In the genomic region with DNA sequence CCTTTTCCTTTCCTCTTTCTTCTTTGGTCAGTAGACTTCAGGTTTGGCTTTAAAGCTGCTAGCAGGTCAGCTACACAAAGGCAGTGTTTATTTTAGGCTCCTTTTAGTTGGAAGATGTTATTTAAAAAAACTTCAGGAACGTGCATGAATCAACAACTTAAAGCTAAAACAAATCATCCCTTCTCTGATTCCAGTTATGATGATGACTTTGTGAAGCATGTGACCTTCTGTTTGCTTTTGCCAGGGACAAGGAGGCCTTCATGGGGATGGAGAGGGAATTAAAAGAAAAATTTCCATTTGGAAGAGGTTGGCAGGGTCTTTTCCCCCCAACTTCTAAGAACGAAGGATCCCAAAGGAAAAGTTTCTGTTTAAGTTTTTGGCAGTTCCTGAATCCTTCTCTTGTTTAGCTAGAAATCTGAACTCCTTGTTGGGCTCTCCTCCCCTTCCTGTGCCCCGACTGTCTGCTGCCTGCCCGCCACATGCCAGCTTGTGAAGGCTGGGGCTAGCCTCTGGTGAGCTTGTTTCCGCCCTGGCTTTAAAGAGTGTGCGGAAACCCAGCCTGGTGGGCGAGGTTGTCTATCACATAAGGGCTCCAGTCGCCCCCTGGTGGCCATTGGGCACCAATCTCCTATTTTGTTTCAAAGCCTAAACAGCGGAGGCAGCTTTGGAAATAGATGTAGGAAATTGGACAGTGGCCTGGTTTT, we compare ENCODE assay signal across 8 cellular contexts. TPM values are rescaled to one million over a fixed set of nuclear protein-coding genes. Genes with fewer than 3 reads are reported as not detected.
A peak's percentile ranks its signal among the peaks of the same experiment; 100 is the strongest.
DNase-seq lines count a peak whose midpoint lies in the region; ATAC-seq and TF ChIP-seq lines count a peak whose summit lies in the region.

No MANE protein-coding gene starts in this region.

- H4K20me1 ChIP-seq in BLaER1 treated with 17β-estradiol and CSF1 and Interleukin-3, amounts not matched to agents 10 nM and 100 nM, result peaks cover 0 to 21% (median 10%) of the 10 kb centered on the region in 11 experiments; a peak in 17 of 22 replicates

- no peaks in the 10 kb centered on the region for H3K27me3 Mint-ChIP-seq in activated B cell treated with CpG ODN at 0.5 μM for 24 hours

- H3K27me3 ChIP-seq in BLaER1 treated with 17β-estradiol and CSF1 and Interleukin-3, amounts not matched to agents 10 nM and 100 nM, result no peaks in the 10 kb centered on the region
- no peaks in the 10 kb centered on the region for H3K27me3 ChIP-seq in breast epithelium

- ATAC-seq in GM21825 (IDR thresholded peaks at IDR 0.05; ENCODE audit: unreplicated experiment), result peak; percentile 72
- peak; percentile 98 for ATAC-seq in activated B cell treated with CpG ODN at 0.5 μM for 24 hours (ENCODE audit: low read depth)
- no peak for ATAC-seq in HG02763 (IDR thresholded peaks at IDR 0.05; ENCODE audit: unreplicated experiment)

- H3K4me1 ChIP-seq in BLaER1 treated with 17β-estradiol and CSF1 and Interleukin-3, amounts not matched to agents 10 nM and 100 nM, result peaks cover 31 to 57% (median 46%) of the 10 kb centered on the region in 10 experiments
- H3K4me1 ChIP-seq in breast epithelium, result no peaks in the 10 kb centered on the region

- CTCF ChIA-PET in activated B cell treated with CpG ODN at 0.5 μM for 24 hours (lab: Charles Lee), result interaction anchor here (0.5 to 6.8 kb wide), 20 partner anchors 10 to 212 kb away, joined by 3 to 100 read pairs (median 4); a partner anchor contains a TSS

- TF ChIP-seq CTCF in activated B cell treated with CpG ODN at 0.5 μM for 24 hours (IDR thresholded peaks at IDR 0.05), result peak; percentile 52
- peak; percentile 83 to 93 (median 83) for TF ChIP-seq CTCF in breast epithelium (IDR thresholded peaks at IDR 0.05)

- peaks cover 25% of the 10 kb centered on the region for H3K4me1 Mint-ChIP-seq in activated B cell treated with CpG ODN at 0.5 μM for 24 hours

- intact Hi-C loops in activated B cell treated with CpG ODN at 0.5 μM for 24 hours (cut with micrococcal nuclease) (loop anchor here (1.0 to 2.0 kb wide), 5 partner anchors 10 to 212 kb away; a partner anchor contains a TSS), breast epithelium (cut with DNase I; ENCODE audit: low total_unique reads) (no loop called here)

- no peak for TF ChIP-seq POLR2A in breast epithelium (IDR thresholded peaks at IDR 0.05)

- no peaks in the 10 kb centered on the region for H3K9me3 Mint-ChIP-seq in activated B cell treated with CpG ODN at 0.5 μM for 24 hours

- H3K4me3 Mint-ChIP-seq in activated B cell treated with CpG ODN at 0.5 μM for 24 hours, result peak overlapping the region; percentile 25

- H3K27ac ChIP-seq in BLaER1 treated with 17β-estradiol and CSF1 and Interleukin-3, amounts not matched to agents 10 nM and 100 nM, result peak overlapping the region in 10 of 11 experiments; percentile 39 to 83 (median 64); a peak in 19 of 22 replicates
- peak overlapping the region; percentile 23 to 59 for H3K27ac ChIP-seq in breast epithelium

- H3K9me3 ChIP-seq in BLaER1 treated with 17β-estradiol and CSF1 and Interleukin-3, amounts not matched to agents 10 nM and 100 nM (replicated peaks in 1 of 11), result no peaks in the 10 kb centered on the region
- no peaks in the 10 kb centered on the region for H3K9me3 ChIP-seq in breast epithelium

- POLR2A ChIA-PET in activated B cell treated with CpG ODN at 0.5 μM for 24 hours (lab: Charles Lee), result interaction anchor here (0.7 to 1.3 kb wide), 6 partner anchors 9 to 358 kb away, joined by 3 to 19 read pairs (median 7); a partner anchor contains a TSS

- peak overlapping the region; percentile 45 to 82 (median 61) for H3K4me2 ChIP-seq in BLaER1 treated with 17β-estradiol and CSF1 and Interleukin-3, amounts not matched to agents 10 nM and 100 nM

- peak overlapping the region; percentile 61 for H3K27ac Mint-ChIP-seq in activated B cell treated with CpG ODN at 0.5 μM for 24 hours

- peaks cover 58% of the 10 kb centered on the region for H3K36me3 Mint-ChIP-seq in activated B cell treated with CpG ODN at 0.5 μM for 24 hours (ENCODE audit: low read depth)

- peaks cover 50 to 97% (median 94%) of the 10 kb centered on the region in 11 experiments for H3K36me3 ChIP-seq in BLaER1 treated with 17β-estradiol and CSF1 and Interleukin-3, amounts not matched to agents 10 nM and 100 nM
- no peaks in the 10 kb centered on the region for H3K36me3 ChIP-seq in breast epithelium

- no peak overlapping the region for H3K4me3 ChIP-seq in BLaER1 treated with 17β-estradiol and CSF1 and Interleukin-3, amounts not matched to agents 10 nM and 100 nM
- H3K4me3 ChIP-seq in breast epithelium, result no peak overlapping the region

- peak overlapping the region in 10 of 11 experiments; percentile 31 to 70 (median 52); a peak in 18 of 22 replicates for H3K9ac ChIP-seq in BLaER1 treated with 17β-estradiol and CSF1 and Interleukin-3, amounts not matched to agents 10 nM and 100 nM

- DNase-seq in NCI-H2171 (lab: John Stamatoyannopoulos, UW) (peak; percentile 70), activated B cell treated with CpG ODN at 0.5 μM for 24 hours (peak; percentile 69), breast epithelium (ENCODE audit: low spot score in 2 of 2) (peak; percentile 62 to 84), islet precursor cell (peak; percentile 87)
- peak; percentile 88 to 89 for DNase-seq in stimulated activated CD4-positive, alpha-beta T cell treated with anti-CD3 and anti-CD28 coated beads, Interleukin-1b, Interleukin-23, amount 100 ng/mL, for 4 hours (ENCODE audit: low read depth in 2 of 2)

RNA-seq across cellular contexts. Expression of a gene that starts 9.5 kb away (rescaled TPM):
- total RNA-seq in activated B cell treated with CpG ODN at 0.5 μM for 24 hours (24.3 and 27.3 TPM in 2 replicates), breast epithelium (10 to 100 TPM; 34.5 to 64.8 (median 61.3) TPM)

RNA-seq across cellular contexts. Expression of a gene that starts 13.9 kb away (rescaled TPM):
- total RNA-seq in activated B cell treated with CpG ODN at 0.5 μM for 24 hours, result not detected in 2 replicates
- total RNA-seq in breast epithelium, result under 1 TPM in 1 of 3 donors, not detected in 2; 0.44 TPM
